ENCODE assay signal across 8 cellular contexts in the genomic region with DNA sequence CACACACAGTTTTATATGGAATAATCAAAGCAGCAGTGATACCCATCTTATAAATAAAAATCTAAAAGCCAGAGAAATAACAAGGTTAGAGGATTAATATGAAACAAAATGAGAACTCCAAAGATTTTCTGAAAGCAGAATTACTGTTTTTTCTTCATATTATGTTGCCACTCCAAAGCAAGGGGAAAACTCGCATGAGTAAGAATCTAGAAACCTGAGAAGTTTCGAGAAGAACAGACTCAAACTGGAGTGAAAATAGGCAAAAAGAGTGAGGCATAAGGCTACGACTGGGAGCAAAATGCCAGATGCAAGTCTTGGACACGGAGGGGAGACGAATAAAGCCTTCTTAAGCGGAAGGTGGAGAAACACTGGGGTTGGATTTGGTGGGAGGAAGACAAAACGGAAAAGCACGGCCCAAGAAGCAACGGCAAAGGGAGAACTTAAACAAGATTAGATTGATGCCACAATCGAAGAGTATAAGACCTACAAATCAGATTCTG. TPM values are rescaled to one million over a fixed set of nuclear protein-coding genes. Genes with fewer than 3 reads are reported as not detected.
DNase-seq lines count a peak whose midpoint lies in the region; ATAC-seq and TF ChIP-seq lines count a peak whose summit lies in the region.

No MANE protein-coding gene starts in this region.

- H3K36me3 Mint-ChIP-seq in activated CD8-positive, alpha-beta T cell treated with anti-CD3 and anti-CD28 coated beads, Interleukin-2, amount 10 ng/mL, durations not matched to agents 7 days and 5 days (ENCODE audit: low read depth) = peaks cover 39% of the 10 kb centered on the region

- H3K4me3 ChIP-seq in AG04450 (ENCODE audit: low read depth, low read length) (peak overlapping the region; percentile 99), HAP-1 (peak overlapping the region; percentile 85), iPS DF 6.9 (ENCODE audit: low read length) (peak overlapping the region; percentile 84), spleen (peak overlapping the region; percentile 82 to 99 (median 96))

- H3K4me1 ChIP-seq in HAP-1 (peaks cover 10% of the 10 kb centered on the region), iPS DF 6.9 (ENCODE audit: control insufficient read depth, insufficient read depth, low read length) (0 out of 2 replicates have a peak, but pooled peaks cover 2% of the 10 kb centered on the region), spleen (peaks cover 25 to 62% (median 56%) of the 10 kb centered on the region in 6 donors)

- H3K4me1 Mint-ChIP-seq in activated CD8-positive, alpha-beta T cell treated with anti-CD3 and anti-CD28 coated beads, Interleukin-2, amount 10 ng/mL, durations not matched to agents 7 days and 5 days (ENCODE audit: low read depth) = peaks cover 38% of the 10 kb centered on the region

- DNase-seq in AG04450 (ENCODE audit: low read depth, low spot score) (no peak), HAP-1 (ENCODE audit: low spot score in 2 of 2) (peak in 1 of 2 experiments; percentile 47), iPS DF 6.9 (ENCODE audit: low read depth, low spot score) (no peak), spleen (no peak), HK-2 (ENCODE audit: unreplicated experiment) (no peak)
- no peak for DNase-seq in activated CD8-positive, alpha-beta T cell treated with anti-CD3 and anti-CD28 coated beads, Interleukin-2, amount 10 ng/mL, durations not matched to agents 7 days and 5 days

- TF ChIP-seq CTCF in AG04450 (IDR thresholded peaks at IDR 0.05; ENCODE audit: low read depth, low read length) (no peak), spleen (IDR thresholded peaks at IDR 0.05 in 8 of 11, conservative IDR thresholded peaks at IDR 0.05 in 3 of 11) (no peak)

- H3K27me3 ChIP-seq in AG04450 (ENCODE audit: control insufficient read depth, insufficient read depth, low read length) = peaks cover 3% of the 10 kb centered on the region
- no peaks in the 10 kb centered on the region for H3K27me3 ChIP-seq in HAP-1 (ENCODE audit: low read depth)
- no peaks in the 10 kb centered on the region for H3K27me3 ChIP-seq in iPS DF 6.9 (ENCODE audit: control insufficient read depth, insufficient read depth, low read length)
- H3K27me3 ChIP-seq in spleen (replicated peaks in 1 of 7) = no peaks in the 10 kb centered on the region

- no peak for TF ChIP-seq POLR2A in spleen (IDR thresholded peaks at IDR 0.05)

- peak overlapping the region; percentile 100 for H3K27ac Mint-ChIP-seq in activated CD8-positive, alpha-beta T cell treated with anti-CD3 and anti-CD28 coated beads, Interleukin-2, amount 10 ng/mL, durations not matched to agents 7 days and 5 days

- no peaks in the 10 kb centered on the region for H3K9me3 Mint-ChIP-seq in activated CD8-positive, alpha-beta T cell treated with anti-CD3 and anti-CD28 coated beads, Interleukin-2, amount 10 ng/mL, durations not matched to agents 7 days and 5 days (ENCODE audit: insufficient read depth)

- H3K27me3 Mint-ChIP-seq in activated CD8-positive, alpha-beta T cell treated with anti-CD3 and anti-CD28 coated beads, Interleukin-2, amount 10 ng/mL, durations not matched to agents 7 days and 5 days (ENCODE audit: low read depth) = peaks cover 7% of the 10 kb centered on the region

- H3K36me3 ChIP-seq in HAP-1 (replicated peaks) (peaks cover 7% of the 10 kb centered on the region; the same call in 1 of the 2 replicates), iPS DF 6.9 (ENCODE audit: control insufficient read depth, insufficient read depth, low read length) (no peaks in the 10 kb centered on the region), spleen (peaks cover 0 to 21% (median 0%) of the 10 kb centered on the region in 6 donors)

- intact Hi-C loops in spleen (cut with DNase I; ENCODE audit: low total_unique reads) = no loop called here

- in situ Hi-C loops in HAP-1 (cut with MboI; ENCODE audit: low sequenced_read_pairs) = no loop called here

- H3K4me3 Mint-ChIP-seq in activated CD8-positive, alpha-beta T cell treated with anti-CD3 and anti-CD28 coated beads, Interleukin-2, amount 10 ng/mL, durations not matched to agents 7 days and 5 days = peak overlapping the region; percentile 96

- WGBS in iPS DF 6.9 (ENCODE audit: insufficient coverage, insufficient read length) = no CpG with 5 or more reads among the region's 10 CpGs
- 0 to 1% (median 0%) methylated on average over 10 of the region's 10 CpGs for WGBS in spleen, 5 donors

- H3K27ac ChIP-seq in AG04450 (ENCODE audit: low read depth, low read length) = peak overlapping the region; percentile 99
- H3K27ac ChIP-seq in iPS DF 6.9 (ENCODE audit: low read length) = no peak overlapping the region
- H3K27ac ChIP-seq in spleen = peak overlapping the region; percentile 95 to 99 (median 98)

- POLR2A ChIA-PET in AG04450 (lab: Yijun Ruan, JAX) = interaction anchor here (0.5 to 1.8 kb wide), 5 partner anchors 12 to 171 kb away, joined by 3 to 13 read pairs (median 3); a partner anchor contains a TSS
- POLR2A ChIA-PET in activated CD8-positive, alpha-beta T cell treated with anti-CD3 and anti-CD28 coated beads, Interleukin-2, amount 10 ng/mL, durations not matched to agents 7 days and 5 days (lab: Charles Lee) = interaction anchor here (0.6 to 2.2 kb wide), 20 partner anchors 8 to 1369 kb away, joined by 3 to 32 read pairs (median 4); a partner anchor contains a TSS

- CTCF ChIA-PET in AG04450 (lab: Charles Lee) = interaction anchor here (2.2 kb wide), 1 partner anchor 38 kb away, joined by 11 read pairs; no protein-coding TSS in a partner anchor
- CTCF ChIA-PET in activated CD8-positive, alpha-beta T cell treated with anti-CD3 and anti-CD28 coated beads, Interleukin-2, amount 10 ng/mL, durations not matched to agents 7 days and 5 days (lab: Charles Lee) = interaction anchor here (1.3 to 3.5 kb wide), 5 partner anchors 25 to 191 kb away, joined by 3 to 29 read pairs (median 7); a partner anchor contains a TSS

- ATAC-seq in activated CD8-positive, alpha-beta T cell treated with anti-CD3 and anti-CD28 coated beads, Interleukin-2, amount 10 ng/mL, durations not matched to agents 7 days and 5 days = no peak
- ATAC-seq in GM21737 (IDR thresholded peaks at IDR 0.05; ENCODE audit: unreplicated experiment) (no peak), GM19467 (IDR thresholded peaks at IDR 0.05; ENCODE audit: unreplicated experiment) (no peak)

- H3K9me3 ChIP-seq in AG04450 (ENCODE audit: control insufficient read depth, insufficient read depth, low read length) (no peaks in the 10 kb centered on the region), HAP-1 (no peaks in the 10 kb centered on the region), iPS DF 6.9 (ENCODE audit: control insufficient read depth, insufficient read depth, low read length) (no peaks in the 10 kb centered on the region), spleen (no peaks in the 10 kb centered on the region)

RNA-seq across cellular contexts. Expression of a gene that starts 0.9 kb away (rescaled TPM):
- polyA plus RNA-seq in AG04450 (2011; rRNA removed) (45.5 and 49.5 TPM in 2 replicates), spleen (10 to 100 TPM; 11.2 to 14.3 (median 13.1) TPM)
- 71.8 and 79.1 TPM in 2 replicates for polyA minus RNA-seq in AG04450 (2011; rRNA and poly(A)+ RNA removed)
- 10 to 100 TPM; 47.2 to 47.9 TPM for total RNA-seq in activated CD8-positive, alpha-beta T cell treated with anti-CD3 and anti-CD28 coated beads, Interleukin-2, amount 10 ng/mL, durations not matched to agents 7 days and 5 days
- total RNA-seq in spleen = 10 to 100 TPM; 32.6 to 49.0 (median 39.6) TPM
